Comparison of ENCODE assay signal across 27 cellular contexts in genomic region chr14:95787941-95788340, GRCh38.
"Had no signal": no experiment of that assay in that cellular context is flagged by ENCODE, and none has a peak within 500 bp of the region (broad histone marks: within the 10 kb centered on the region; RNA-seq: fewer than 3 reads in every experiment).

No MANE protein-coding gene starts in this region.

- H3K4me1 ChIP-seq: stomach, suprapubic skin, testis, thyroid gland, tibial artery, tibial nerve, transverse colon, upper lobe of left lung, upper lobe of right lung, uterus, vagina had no signal

- H3K27me3 ChIP-seq: testis, thyroid gland, tibial nerve, transverse colon, upper lobe of left lung, upper lobe of right lung, uterus, vagina had no signal

- H3K4me1 Mint-ChIP-seq: stimulated activated effector memory CD8-positive, alpha-beta T cell treated with anti-CD3 and anti-CD28 coated beads, Interleukin-12 subunit alpha, Interleukin-12 subunit beta, amount 100 ng/mL, for 72 hours; stimulated activated memory B cell treated with anti-CD40 and anti-IgM and Interleukin-4, amounts not matched to agents 10 μg/mL and 1 μg/mL and 100 μg/mL, for 72 hours; stimulated activated naive B cell treated with anti-CD40 and anti-IgM and Interleukin-4, amounts not matched to agents 10 μg/mL and 1 μg/mL and 100 μg/mL, for 72 hours; stimulated activated naive CD8-positive, alpha-beta T cell treated with anti-CD3 and anti-CD28 coated beads, Interleukin-15, amount 100 ng/mL, for 72 hours had no signal

- DNase-seq: stimulated activated CD4-positive, alpha-beta T cell treated with anti-CD3 and anti-CD28 coated beads, Interleukin-2, amount 100 ng/mL, for 48 hours; stimulated activated CD4-positive, alpha-beta T cell treated with anti-CD3 and anti-CD28 coated beads, Interleukin-4, amount 100 ng/mL, for 1 hour; stimulated activated CD4-positive, alpha-beta T cell treated with anti-CD3 and anti-CD28 coated beads, Interleukin-4, amount 100 ng/mL, for 24 hours; stimulated activated CD4-positive, alpha-beta T cell treated with anti-CD3 and anti-CD28 coated beads, Interleukin-4, amount 100 ng/mL, for 4 hours; stimulated activated CD8-positive, alpha-beta memory T cell treated with anti-CD3 and anti-CD28 coated beads, Interleukin-4, amount 100 ng/mL, for 48 hours; stimulated activated naive B cell treated with anti-CD40 and anti-IgM and Interleukin-4, amounts not matched to agents 10 μg/mL and 1 μg/mL and 100 μg/mL, for 72 hours; stimulated activated naive CD4-positive, alpha-beta T cell; stimulated activated naive CD4-positive, alpha-beta T cell treated with Interleukin-2 at 50 U/mL for 16 hours; stimulated activated naive CD8-positive, alpha-beta T cell treated with anti-CD3 and anti-CD28 coated beads, Interleukin-15, amount 100 ng/mL, for 72 hours; stomach; substantia nigra; testis; thyroid gland; tibial artery; transverse colon; trophoblast cell; upper lobe of left lung; upper lobe of right lung; uterus had no signal

- H3K9me3 ChIP-seq: stomach, suprapubic skin, testis, thoracic aorta, thyroid gland, tibial artery, tibial nerve, transverse colon, upper lobe of left lung, upper lobe of right lung, uterus, vagina had no signal

- H3K27ac Mint-ChIP-seq: stimulated activated effector memory CD8-positive, alpha-beta T cell treated with anti-CD3 and anti-CD28 coated beads, Interleukin-12 subunit alpha, Interleukin-12 subunit beta, amount 100 ng/mL, for 72 hours; stimulated activated memory B cell treated with anti-CD40 and anti-IgM and Interleukin-4, amounts not matched to agents 10 μg/mL and 1 μg/mL and 100 μg/mL, for 72 hours; stimulated activated naive B cell treated with anti-CD40 and anti-IgM and Interleukin-4, amounts not matched to agents 10 μg/mL and 1 μg/mL and 100 μg/mL, for 72 hours; stimulated activated naive CD8-positive, alpha-beta T cell treated with anti-CD3 and anti-CD28 coated beads, Interleukin-15, amount 100 ng/mL, for 72 hours; stimulated activated naive CD8-positive, alpha-beta T cell treated with anti-CD3 and anti-CD28 coated beads, Interleukin-15, Interleukin-2, amounts not matched to agents 100 ng/mL and 50 ng/mL, for 24 hours; type B pancreatic cell had no signal

- H3K4me3 ChIP-seq: stomach, suprapubic skin, testis, thoracic aorta, thyroid gland, tibial artery, tibial nerve, transverse colon, upper lobe of left lung, upper lobe of right lung, uterus, vagina had no signal

- H3K36me3 ChIP-seq: stomach, suprapubic skin, thoracic aorta, thyroid gland, tibial artery, tibial nerve, transverse colon, upper lobe of left lung, upper lobe of right lung, uterus, vagina had no signal

- H3K9me3 Mint-ChIP-seq: stimulated activated effector memory CD8-positive, alpha-beta T cell treated with anti-CD3 and anti-CD28 coated beads, Interleukin-12 subunit alpha, Interleukin-12 subunit beta, amount 100 ng/mL, for 72 hours; stimulated activated memory B cell treated with anti-CD40 and anti-IgM and Interleukin-4, amounts not matched to agents 10 μg/mL and 1 μg/mL and 100 μg/mL, for 72 hours; stimulated activated naive CD8-positive, alpha-beta T cell treated with anti-CD3 and anti-CD28 coated beads, Interleukin-15, Interleukin-2, amounts not matched to agents 100 ng/mL and 50 ng/mL, for 24 hours; type B pancreatic cell had no signal

- H3K4me3 Mint-ChIP-seq: stimulated activated effector memory CD8-positive, alpha-beta T cell treated with anti-CD3 and anti-CD28 coated beads, Interleukin-12 subunit alpha, Interleukin-12 subunit beta, amount 100 ng/mL, for 72 hours; stimulated activated memory B cell treated with anti-CD40 and anti-IgM and Interleukin-4, amounts not matched to agents 10 μg/mL and 1 μg/mL and 100 μg/mL, for 72 hours; stimulated activated naive B cell treated with anti-CD40 and anti-IgM and Interleukin-4, amounts not matched to agents 10 μg/mL and 1 μg/mL and 100 μg/mL, for 72 hours; stimulated activated naive CD8-positive, alpha-beta T cell treated with anti-CD3 and anti-CD28 coated beads, Interleukin-15, amount 100 ng/mL, for 72 hours; stimulated activated naive CD8-positive, alpha-beta T cell treated with anti-CD3 and anti-CD28 coated beads, Interleukin-15, Interleukin-2, amounts not matched to agents 100 ng/mL and 50 ng/mL, for 24 hours; type B pancreatic cell had no signal

- ATAC-seq: stimulated activated effector memory CD8-positive, alpha-beta T cell treated with anti-CD3 and anti-CD28 coated beads, Interleukin-12 subunit alpha, Interleukin-12 subunit beta, amount 100 ng/mL, for 72 hours; stimulated activated memory B cell treated with anti-CD40 and anti-IgM and Interleukin-4, amounts not matched to agents 10 μg/mL and 1 μg/mL and 100 μg/mL, for 72 hours; stimulated activated naive B cell treated with anti-CD40 and anti-IgM and Interleukin-4, amounts not matched to agents 10 μg/mL and 1 μg/mL and 100 μg/mL, for 72 hours; stimulated activated naive CD8-positive, alpha-beta T cell treated with anti-CD3 and anti-CD28 coated beads, Interleukin-15, amount 100 ng/mL, for 72 hours; upper lobe of right lung had no signal

- H3K36me3 Mint-ChIP-seq: stimulated activated effector memory CD8-positive, alpha-beta T cell treated with anti-CD3 and anti-CD28 coated beads, Interleukin-12 subunit alpha, Interleukin-12 subunit beta, amount 100 ng/mL, for 72 hours; stimulated activated memory B cell treated with anti-CD40 and anti-IgM and Interleukin-4, amounts not matched to agents 10 μg/mL and 1 μg/mL and 100 μg/mL, for 72 hours; stimulated activated naive B cell treated with anti-CD40 and anti-IgM and Interleukin-4, amounts not matched to agents 10 μg/mL and 1 μg/mL and 100 μg/mL, for 72 hours; type B pancreatic cell had no signal

- H3K27ac ChIP-seq: stomach, suprapubic skin, testis, thoracic aorta, thyroid gland, tibial artery, tibial nerve, transverse colon, upper lobe of left lung, upper lobe of right lung, uterus, vagina had no signal
